ENCODE assay signal across 13 cellular contexts in the genomic region with DNA sequence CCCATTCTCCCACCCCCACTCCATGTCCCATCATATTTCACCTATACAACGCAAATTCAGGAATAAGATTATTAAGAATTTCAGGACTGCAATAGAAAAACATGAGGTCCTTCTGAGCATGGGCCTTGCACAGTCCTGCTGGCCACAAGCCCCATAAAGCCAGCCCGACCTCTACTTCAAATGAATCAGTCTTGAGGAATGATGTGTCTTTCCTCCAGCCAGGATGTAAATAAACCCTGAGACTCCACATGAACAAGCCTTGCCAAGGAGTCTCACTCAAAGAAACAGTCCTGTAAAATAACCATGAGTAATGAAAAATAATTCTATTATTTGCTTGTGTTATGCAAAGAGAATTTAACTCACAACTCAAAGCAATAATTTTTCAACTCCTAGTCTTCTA.
A peak's percentile ranks its signal among the peaks of the same experiment; 100 is the strongest.
DNase-seq lines count a peak whose midpoint lies in the region; TF ChIP-seq lines count a peak whose summit lies in the region.
"Had no signal": no experiment of that assay in that cellular context is flagged by ENCODE, and none has a peak within 500 bp of the region (broad histone marks: within the 10 kb centered on the region; RNA-seq: fewer than 3 reads in every experiment).

No MANE protein-coding gene starts in this region.

- H3K9me3 Mint-ChIP-seq in nephron progenitor cell = no peaks in the 10 kb centered on the region
- H3K9me3 Mint-ChIP-seq in activated naive CD4-positive, alpha-beta T cell treated with anti-CD3 and anti-CD28 coated beads for 36 hours = no peaks in the 10 kb centered on the region
- H3K9me3 Mint-ChIP-seq: naive B cell; stimulated activated memory B cell treated with anti-CD40 and anti-IgM and Interleukin-4, amounts not matched to agents 10 μg/mL and 1 μg/mL and 100 μg/mL, for 72 hours had no signal

- no peaks in the 10 kb centered on the region for H3K36me3 Mint-ChIP-seq in nephron progenitor cell (ENCODE audit: low read depth)
- no peaks in the 10 kb centered on the region for H3K36me3 Mint-ChIP-seq in activated naive CD4-positive, alpha-beta T cell treated with anti-CD3 and anti-CD28 coated beads for 36 hours (ENCODE audit: low read depth)
- H3K36me3 Mint-ChIP-seq: naive B cell; stimulated activated memory B cell treated with anti-CD40 and anti-IgM and Interleukin-4, amounts not matched to agents 10 μg/mL and 1 μg/mL and 100 μg/mL, for 72 hours had no signal

- H3K4me3 Mint-ChIP-seq in nephron progenitor cell = no peak overlapping the region
- no peak overlapping the region for H3K4me3 Mint-ChIP-seq in activated naive CD4-positive, alpha-beta T cell treated with anti-CD3 and anti-CD28 coated beads for 36 hours
- H3K4me3 Mint-ChIP-seq: stimulated activated memory B cell treated with anti-CD40 and anti-IgM and Interleukin-4, amounts not matched to agents 10 μg/mL and 1 μg/mL and 100 μg/mL, for 72 hours had no signal

- TF ChIP-seq CTCF in AG09309 (IDR thresholded peaks at IDR 0.05; ENCODE audit: control insufficient read depth, insufficient read depth, low read depth, low read length, missing control alignments) = no peak
- TF ChIP-seq CTCF in nephron progenitor cell (IDR thresholded peaks at IDR 0.05) = no peak

- H3K27ac Mint-ChIP-seq in nephron progenitor cell = peak overlapping the region; percentile 97
- no peak overlapping the region for H3K27ac Mint-ChIP-seq in activated naive CD4-positive, alpha-beta T cell treated with anti-CD3 and anti-CD28 coated beads for 36 hours
- H3K27ac Mint-ChIP-seq: naive B cell; stimulated activated memory B cell treated with anti-CD40 and anti-IgM and Interleukin-4, amounts not matched to agents 10 μg/mL and 1 μg/mL and 100 μg/mL, for 72 hours had no signal

- peaks cover 11% of the 10 kb centered on the region for H3K4me1 Mint-ChIP-seq in nephron progenitor cell
- no peaks in the 10 kb centered on the region for H3K4me1 Mint-ChIP-seq in activated naive CD4-positive, alpha-beta T cell treated with anti-CD3 and anti-CD28 coated beads for 36 hours (ENCODE audit: low read depth)
- H3K4me1 Mint-ChIP-seq: naive B cell had no signal

- peaks cover 6% of the 10 kb centered on the region for H3K27me3 Mint-ChIP-seq in nephron progenitor cell (ENCODE audit: low read depth, poor library complexity)
- peaks cover 4% of the 10 kb centered on the region for H3K27me3 Mint-ChIP-seq in activated naive CD4-positive, alpha-beta T cell treated with anti-CD3 and anti-CD28 coated beads for 36 hours (ENCODE audit: low read depth)
- H3K27me3 Mint-ChIP-seq: stimulated activated memory B cell treated with anti-CD40 and anti-IgM and Interleukin-4, amounts not matched to agents 10 μg/mL and 1 μg/mL and 100 μg/mL, for 72 hours had no signal

- intact Hi-C loops in activated naive CD4-positive, alpha-beta T cell treated with anti-CD3 and anti-CD28 coated beads for 36 hours (cut with micrococcal nuclease) = no loop called here

- H3K4me3 ChIP-seq in AG09309 (ENCODE audit: control insufficient read depth, low read depth, low read length) = no peak overlapping the region

- peak; percentile 93 for DNase-seq in AG09309 (ENCODE audit: low read depth)
- DNase-seq in NCI-H226 = peak; percentile 88
- peak; percentile 93 for DNase-seq in dedifferentiated amniotic fluid mesenchymal stem cell (ENCODE audit: extremely low spot score)
- no peak for DNase-seq in nephron progenitor cell
- no peak for DNase-seq in SW480 (ENCODE audit: low spot score)
- no peak for DNase-seq in activated naive CD4-positive, alpha-beta T cell treated with anti-CD3 and anti-CD28 coated beads for 36 hours
- no peak for DNase-seq in NCI-H1436 treated with DMSO at 0.1 percent for 48 hours (lab: John Stamatoyannopoulos, UW)
- no peak for DNase-seq in GM19238 (ENCODE audit: insufficient read length, low spot score)
- DNase-seq: C1 segment of cervical spinal cord, H7, naive B cell, NCI-H510A treated with DMSO at 0.1 percent for 48 hours had no signal

- CTCF ChIA-PET in activated naive CD4-positive, alpha-beta T cell treated with anti-CD3 and anti-CD28 coated beads for 36 hours (lab: Charles Lee) = no interaction called here

Comparison
In these comparisons a context has a peak if more than half of its experiments do, and no peak if none do; other contexts are left out.
1. DNase-seq: peak in AG09309 (single experiment), NCI-H226 (single experiment) and dedifferentiated amniotic fluid mesenchymal stem cell (single experiment); none in nephron progenitor cell (single experiment), SW480 (single experiment), activated naive CD4-positive, alpha-beta T cell treated with anti-CD3 and anti-CD28 coated beads for 36 hours (single experiment), NCI-H1436 treated with DMSO at 0.1 percent for 48 hours (single experiment) and GM19238 (single experiment).